ENCODE assay signal across 1 cellular context in genomic region chr3:123695731-123696640, GRCh38.
TF ChIP-seq lines count a peak whose summit lies in the region.

No MANE protein-coding gene starts in this region.

TF ChIP-seq in GM23338, 12 proteins besides CTCF, POLR2A, EP300 and RAD21 (continued from another document):
- no peak for TF ChIP-seq REST (IDR thresholded peaks at IDR 0.05; ENCODE audit: unreplicated experiment)
- no peak for TF ChIP-seq EZH2 (IDR thresholded peaks at IDR 0.05; ENCODE audit: low read depth, unreplicated experiment)
- no peak for TF ChIP-seq STAT1 (IDR thresholded peaks at IDR 0.05; ENCODE audit: unreplicated experiment)
- TF ChIP-seq POLR2AphosphoS5 (IDR thresholded peaks at IDR 0.05; ENCODE audit: low read depth): no peak
- TF ChIP-seq ZNF331 (CRISPR knock-in tag; IDR thresholded peaks at IDR 0.05; ENCODE audit: low read depth): no peak
